ENCODE assay signal across 29 cellular contexts in genomic region chr3:61202086-61202485, GRCh38. TPM values are rescaled to one million over a fixed set of nuclear protein-coding genes. Genes with fewer than 3 reads are reported as not detected.
"Had no signal": no experiment of that assay in that cellular context is flagged by ENCODE, and none has a peak within 500 bp of the region (broad histone marks: within the 10 kb centered on the region; RNA-seq: fewer than 3 reads in every experiment).

No MANE protein-coding gene starts in this region.

- H3K4me1 ChIP-seq: neural progenitor cell, right lobe of liver, stomach, thyroid gland, tibial nerve, upper lobe of left lung, vagina had no signal

- ATAC-seq: naive thymus-derived CD8-positive, alpha-beta T cell; natural killer cell treated with Interleukin-12 subunit alpha and Interleukin-12 subunit beta and Interleukin-15 and Interleukin-18, amount 100 ng/mL, for 72 hours; psoas muscle; right cardiac atrium; right lobe of liver; stimulated activated naive B cell treated with anti-CD40 and anti-IgM and Interleukin-4, amounts not matched to agents 10 μg/mL and 1 μg/mL and 100 μg/mL, for 72 hours had no signal

- H3K27ac Mint-ChIP-seq: naive thymus-derived CD8-positive, alpha-beta T cell; natural killer cell treated with Interleukin-12 subunit alpha and Interleukin-12 subunit beta and Interleukin-15 and Interleukin-18, amount 100 ng/mL, for 72 hours; progenitor cell of endocrine pancreas; stimulated activated naive B cell treated with anti-CD40 and anti-IgM and Interleukin-4, amounts not matched to agents 10 μg/mL and 1 μg/mL and 100 μg/mL, for 72 hours; stimulated activated naive CD8-positive, alpha-beta T cell treated with anti-CD3 and anti-CD28 coated beads, Interleukin-15, Interleukin-2, amounts not matched to agents 100 ng/mL and 50 ng/mL, for 24 hours had no signal

- H2AFZ ChIP-seq: neural progenitor cell, parathyroid adenoma had no signal

- H3K4me3 ChIP-seq: neural progenitor cell, ovary, psoas muscle, right lobe of liver, sigmoid colon, stomach, thoracic aorta, thyroid gland, tibial nerve, upper lobe of left lung, vagina had no signal

- H3K9ac ChIP-seq: neural progenitor cell, parathyroid adenoma had no signal

- H3K9me3 ChIP-seq: ovary, psoas muscle, right lobe of liver, sigmoid colon, stomach, thoracic aorta, thyroid gland, upper lobe of left lung, vagina had no signal

- H3K4me3 Mint-ChIP-seq: naive thymus-derived CD8-positive, alpha-beta T cell; natural killer cell treated with Interleukin-12 subunit alpha and Interleukin-12 subunit beta and Interleukin-15 and Interleukin-18, amount 100 ng/mL, for 72 hours; neural progenitor cell; stimulated activated naive B cell treated with anti-CD40 and anti-IgM and Interleukin-4, amounts not matched to agents 10 μg/mL and 1 μg/mL and 100 μg/mL, for 72 hours; stimulated activated naive CD8-positive, alpha-beta T cell treated with anti-CD3 and anti-CD28 coated beads, Interleukin-15, Interleukin-2, amounts not matched to agents 100 ng/mL and 50 ng/mL, for 24 hours had no signal

- H3K27me3 Mint-ChIP-seq: naive thymus-derived CD8-positive, alpha-beta T cell; natural killer cell treated with Interleukin-12 subunit alpha and Interleukin-12 subunit beta and Interleukin-15 and Interleukin-18, amount 100 ng/mL, for 72 hours; progenitor cell of endocrine pancreas; stimulated activated naive B cell treated with anti-CD40 and anti-IgM and Interleukin-4, amounts not matched to agents 10 μg/mL and 1 μg/mL and 100 μg/mL, for 72 hours; stimulated activated naive CD8-positive, alpha-beta T cell treated with anti-CD3 and anti-CD28 coated beads, Interleukin-15, Interleukin-2, amounts not matched to agents 100 ng/mL and 50 ng/mL, for 24 hours had no signal

- H3K36me3 ChIP-seq: neural progenitor cell, ovary, right lobe of liver, sigmoid colon, stomach, thoracic aorta, thyroid gland, tibial nerve, upper lobe of left lung, vagina had no signal

- H3K9me3 Mint-ChIP-seq: natural killer cell treated with Interleukin-12 subunit alpha and Interleukin-12 subunit beta and Interleukin-15 and Interleukin-18, amount 100 ng/mL, for 72 hours; stimulated activated naive CD8-positive, alpha-beta T cell treated with anti-CD3 and anti-CD28 coated beads, Interleukin-15, Interleukin-2, amounts not matched to agents 100 ng/mL and 50 ng/mL, for 24 hours had no signal

- H3K36me3 Mint-ChIP-seq: natural killer cell treated with Interleukin-12 subunit alpha and Interleukin-12 subunit beta and Interleukin-15 and Interleukin-18, amount 100 ng/mL, for 72 hours had no signal

- DNase-seq: naive thymus-derived CD8-positive, alpha-beta T cell; occipital lobe; ovary; psoas muscle; right lobe of liver; sigmoid colon; small intestine; stimulated activated CD4-positive, alpha-beta T cell treated with anti-CD3 and anti-CD28 coated beads, Interleukin-12 subunit alpha, Interleukin-12 subunit beta, amount 100 ng/mL, for 4 hours; stimulated activated CD4-positive, alpha-beta T cell treated with anti-CD3 and anti-CD28 coated beads, Interleukin-1b, Interleukin-23, amount 100 ng/mL, for 48 hours; stimulated activated CD4-positive, alpha-beta T cell treated with anti-CD3 and anti-CD28 coated beads, Interleukin-4, amount 100 ng/mL, for 1 hour; stimulated activated CD4-positive, alpha-beta T cell treated with anti-CD3 and anti-CD28 coated beads, Interleukin-4, amount 100 ng/mL, for 4 hours; stimulated activated CD8-positive, alpha-beta memory T cell treated with anti-CD3 and anti-CD28 coated beads, Interleukin-4, amount 100 ng/mL, for 48 hours; stimulated activated naive B cell treated with anti-CD40 and anti-IgM and Interleukin-4, amounts not matched to agents 10 μg/mL and 1 μg/mL and 100 μg/mL, for 72 hours; stimulated activated naive CD4-positive, alpha-beta T cell treated with Interleukin-2 at 50 U/mL for 16 hours; stomach; thyroid gland; trophoblast cell had no signal

- H3K27me3 ChIP-seq: neural progenitor cell, ovary, right lobe of liver, sigmoid colon, stomach, thyroid gland, tibial nerve, upper lobe of left lung, vagina had no signal

- H3K27ac ChIP-seq: neural progenitor cell, ovary, parathyroid adenoma, psoas muscle, right lobe of liver, sigmoid colon, stomach, thoracic aorta, thyroid gland, tibial nerve, upper lobe of left lung, vagina had no signal

- H3K4me2 ChIP-seq: neural progenitor cell had no signal

- H3K79me2 ChIP-seq: parathyroid adenoma had no signal

- FAIRE-seq: small intestine, urothelium cell line had no signal

RNA-seq across cellular contexts. Expression of gene FHIT, which starts 49.2 kb away (rescaled TPM):
- polyA plus RNA-seq: neural cell had no signal
